ENCODE assay signal across 15 cellular contexts in genomic region chr5:77620404-77620803, GRCh38. TPM values are rescaled to one million over a fixed set of nuclear protein-coding genes. Genes with fewer than 3 reads are reported as not detected.
A peak's percentile ranks its signal among the peaks of the same experiment; 100 is the strongest.
DNase-seq lines count a peak whose midpoint lies in the region; ATAC-seq and TF ChIP-seq lines count a peak whose summit lies in the region.
"Had no signal": no experiment of that assay in that cellular context is flagged by ENCODE, and none has a peak within 500 bp of the region (broad histone marks: within the 10 kb centered on the region; RNA-seq: fewer than 3 reads in every experiment).

No MANE protein-coding gene starts in this region.

- H3K36me3 Mint-ChIP-seq in CD8-positive, alpha-beta T cell, result no peaks in the 10 kb centered on the region

- peaks cover 54% of the 10 kb centered on the region for H3K27me3 Mint-ChIP-seq in CD8-positive, alpha-beta T cell (ENCODE audit: low read depth)

- no peaks in the 10 kb centered on the region for H3K9me2 ChIP-seq in PC-9 (ENCODE audit: insufficient read depth)

- no peaks in the 10 kb centered on the region for H3F3A ChIP-seq in PC-9 (ENCODE audit: insufficient read depth, low read depth)

- H4K20me1 ChIP-seq in PC-9 (ENCODE audit: insufficient read depth), result no peaks in the 10 kb centered on the region

- no peak for ATAC-seq in CD8-positive, alpha-beta T cell
- ATAC-seq in GM19035 (IDR thresholded peaks at IDR 0.05; ENCODE audit: unreplicated experiment), result no peak
- ATAC-seq: left lobe of liver had no signal

- BruUV-seq in PC-9 (replicated peaks; lab: Mats Ljungman, UMichigan), result no TSS peak

- no peak overlapping the region; the same call in 1 of the 2 replicates for H2AFZ ChIP-seq in PC-9

- H3K27ac Mint-ChIP-seq in CD8-positive, alpha-beta T cell, result no peak overlapping the region
- H3K27ac Mint-ChIP-seq: dendritic cell treated with granulocyte-macrophage colony-stimulating factor and Interleukin-4, amounts not matched to agents 40 ng/mL and 50 ng/mL, for 4 days had no signal

- CTCF ChIA-PET in PC-9 (lab: Charles Lee), result interaction anchor here (0.5 to 0.7 kb wide), 3 partner anchors 25 to 1038 kb away, joined by 6 to 8 read pairs (median 7); no protein-coding TSS in a partner anchor
- CTCF ChIA-PET in CD8-positive, alpha-beta T cell (lab: Charles Lee), result interaction anchor here (1.1 kb wide), 1 partner anchor 14 kb away, joined by 3 read pairs; no protein-coding TSS in a partner anchor

- no peaks in the 10 kb centered on the region for H3K36me3 ChIP-seq in PC-9 (ENCODE audit: low read depth)
- no peaks in the 10 kb centered on the region for H3K36me3 ChIP-seq in CD8-positive, alpha-beta T cell (ENCODE audit: insufficient read depth, low read length)
- H3K36me3 ChIP-seq: suprapubic skin had no signal

- DNase-seq in ELF-1 (ENCODE audit: low read depth, low spot score) (peak; percentile 76), HPDE6-E6E7 (ENCODE audit: extremely low spot score) (peak; percentile 38), PC-9 (peak; percentile 61 to 77), kidney tubule cell (ENCODE audit: low spot score) (peak; percentile 63), DMS114 treated with DMSO at 0.1 percent for 48 hours (lab: John Stamatoyannopoulos, UW; ENCODE audit: unreplicated experiment) (no peak)
- no peak for DNase-seq in CD8-positive, alpha-beta T cell
- DNase-seq: activated T-cell treated with anti-CD3 and anti-CD28 coated beads for 4 hours, NCI-H1930 had no signal

- TF ChIP-seq CTCF in PC-9 (conservative IDR thresholded peaks at IDR 0.05), result peak; percentile 51
- TF ChIP-seq CTCF in CD8-positive, alpha-beta T cell (IDR thresholded peaks at IDR 0.05), result no peak

- H3K27me3 ChIP-seq in PC-9 (ENCODE audit: insufficient read depth, low read depth), result no peaks in the 10 kb centered on the region
- H3K27me3 ChIP-seq in CD8-positive, alpha-beta T cell (ENCODE audit: insufficient read depth, low read length), result peaks cover 8% of the 10 kb centered on the region

- no peak overlapping the region for H3K4me3 ChIP-seq in PC-9
- H3K4me3 ChIP-seq in CD8-positive, alpha-beta T cell (ENCODE audit: low read depth, low read length), result no peak overlapping the region
- H3K4me3 ChIP-seq: suprapubic skin had no signal

- H3K4me2 ChIP-seq in PC-9, result no peak overlapping the region

- POLR2A ChIA-PET in PC-9 (lab: Charles Lee; ENCODE audit: unreplicated experiment), result no interaction called here
- POLR2A ChIA-PET in CD8-positive, alpha-beta T cell (lab: Charles Lee), result interaction anchor here (0.6 kb wide), 1 partner anchor 198 kb away, joined by 3 read pairs; no protein-coding TSS in a partner anchor

- no peaks in the 10 kb centered on the region for H3K9me3 Mint-ChIP-seq in CD8-positive, alpha-beta T cell
- H3K9me3 Mint-ChIP-seq: dendritic cell treated with granulocyte-macrophage colony-stimulating factor and Interleukin-4, amounts not matched to agents 40 ng/mL and 50 ng/mL, for 4 days; neural crest cell had no signal

- H3K4me1 Mint-ChIP-seq in CD8-positive, alpha-beta T cell (ENCODE audit: low read depth), result no peaks in the 10 kb centered on the region
- H3K4me1 Mint-ChIP-seq: neural crest cell had no signal

- intact Hi-C loops in PC-9 (cut with micrococcal nuclease; ENCODE audit: unreplicated experiment), result no loop called here
- intact Hi-C loops in CD8-positive, alpha-beta T cell (cut with DNase I, micrococcal nuclease), result no loop called here

- no peak overlapping the region for H3K27ac ChIP-seq in PC-9
- no peak overlapping the region for H3K27ac ChIP-seq in CD8-positive, alpha-beta T cell (ENCODE audit: low read depth, low read length)
- H3K27ac ChIP-seq: suprapubic skin had no signal

- no peak overlapping the region for H3K4me3 Mint-ChIP-seq in CD8-positive, alpha-beta T cell
- H3K4me3 Mint-ChIP-seq: dendritic cell treated with granulocyte-macrophage colony-stimulating factor and Interleukin-4, amounts not matched to agents 40 ng/mL and 50 ng/mL, for 4 days; neural crest cell had no signal

- no peaks in the 10 kb centered on the region for H3K79me2 ChIP-seq in PC-9 (ENCODE audit: low read depth)

- H3K9me3 ChIP-seq in PC-9 (ENCODE audit: insufficient read depth, low read depth), result no peaks in the 10 kb centered on the region
- H3K9me3 ChIP-seq in CD8-positive, alpha-beta T cell (ENCODE audit: low read length), result no peaks in the 10 kb centered on the region
- H3K9me3 ChIP-seq: suprapubic skin had no signal

- H3K4me1 ChIP-seq in PC-9 (replicated peaks; ENCODE audit: insufficient read depth), result no peaks in the 10 kb centered on the region
- no peaks in the 10 kb centered on the region for H3K4me1 ChIP-seq in CD8-positive, alpha-beta T cell (ENCODE audit: insufficient read depth, low read length)
- H3K4me1 ChIP-seq: suprapubic skin had no signal

RNA-seq across cellular contexts. Expression of gene OTP, which starts 18.1 kb away (rescaled TPM):
- not detected in 2 replicates for total RNA-seq in PC-9 (2021)
- total RNA-seq in CD8-positive, alpha-beta T cell, result not detected
- total RNA-seq: frontal cortex, left lobe of liver, skeletal muscle tissue, suprapubic skin had no signal

Comparison
In these comparisons a context has a peak if more than half of its experiments do, and no peak if none do; other contexts are left out.
1. DNase-seq: peak in ELF-1 (single experiment), HPDE6-E6E7 (single experiment), PC-9 (2 of 2) and kidney tubule cell (single experiment); none in CD8-positive, alpha-beta T cell (0 of 7) and DMS114 treated with DMSO at 0.1 percent for 48 hours (single experiment).